ENCODE assay signal across 11 cellular contexts in genomic region chr6:36033935-36034334, GRCh38. TPM values are rescaled to one million over a fixed set of nuclear protein-coding genes. Genes with fewer than 3 reads are reported as not detected.
A peak's percentile ranks its signal among the peaks of the same experiment; 100 is the strongest.
DNase-seq lines count a peak whose midpoint lies in the region; ATAC-seq and TF ChIP-seq lines count a peak whose summit lies in the region.
"Had no signal": no experiment of that assay in that cellular context is flagged by ENCODE, and none has a peak within 500 bp of the region (broad histone marks: within the 10 kb centered on the region; RNA-seq: fewer than 3 reads in every experiment).

No MANE protein-coding gene starts in this region.

- no peak for TF ChIP-seq EP300 in stomach (IDR thresholded peaks at IDR 0.05)

- no peak overlapping the region for H2AFZ ChIP-seq in mesenchymal stem cell (ENCODE audit: low read depth, low read length)

- H3K4me3 Mint-ChIP-seq in activated CD4-positive, alpha-beta memory T cell treated with anti-CD3 and anti-CD28 coated beads for 36 hours: no peak overlapping the region
- no peak overlapping the region for H3K4me3 Mint-ChIP-seq in activated CD4-positive, alpha-beta memory T cell treated with anti-CD3 and anti-CD28 coated beads, Interleukin-2, amount 10 ng/mL, durations not matched to agents 7 days and 5 days
- H3K4me3 Mint-ChIP-seq in activated naive CD4-positive, alpha-beta T cell treated with anti-CD3 and anti-CD28 coated beads, Interleukin-2, amount 10 ng/mL, durations not matched to agents 7 days and 5 days: no peak overlapping the region
- H3K4me3 Mint-ChIP-seq: WTC11 had no signal

- H3K79me1 ChIP-seq in mesenchymal stem cell (replicated peaks; ENCODE audit: low read length, poor library complexity, severe bottlenecking): peaks cover 2% of the 10 kb centered on the region

- H2BK12ac ChIP-seq in mesenchymal stem cell (ENCODE audit: low read length in 2 of 2): no peak overlapping the region

- no peak overlapping the region for H3K27ac ChIP-seq in mesenchymal stem cell (ENCODE audit: low read length, poor library complexity, severe bottlenecking)
- H3K27ac ChIP-seq in stomach: peak overlapping the region in 3 of 5 donors; percentile 2 to 93 (median 48)

- no peak overlapping the region for H4K91ac ChIP-seq in mesenchymal stem cell (ENCODE audit: low read length)

- POLR2A ChIA-PET in activated CD4-positive, alpha-beta memory T cell treated with anti-CD3 and anti-CD28 coated beads for 36 hours (lab: Charles Lee): no interaction called here
- POLR2A ChIA-PET in activated CD4-positive, alpha-beta memory T cell treated with anti-CD3 and anti-CD28 coated beads, Interleukin-2, amount 10 ng/mL, durations not matched to agents 7 days and 5 days (lab: Charles Lee): no interaction called here

- H3K9ac ChIP-seq in mesenchymal stem cell (ENCODE audit: low read length): no peak overlapping the region

- H3K4me3 ChIP-seq in mesenchymal stem cell (ENCODE audit: insufficient read depth in 1 of 2, low read depth in 1 of 2, low read length in 2 of 2) (no peak overlapping the region), stomach (no peak overlapping the region)

- H3K36me3 Mint-ChIP-seq in activated CD4-positive, alpha-beta memory T cell treated with anti-CD3 and anti-CD28 coated beads for 36 hours: peaks cover 11% of the 10 kb centered on the region
- peaks cover 43% of the 10 kb centered on the region for H3K36me3 Mint-ChIP-seq in activated CD4-positive, alpha-beta memory T cell treated with anti-CD3 and anti-CD28 coated beads, Interleukin-2, amount 10 ng/mL, durations not matched to agents 7 days and 5 days (ENCODE audit: low read depth)
- H3K36me3 Mint-ChIP-seq in activated naive CD4-positive, alpha-beta T cell treated with anti-CD3 and anti-CD28 coated beads, Interleukin-2, amount 10 ng/mL, durations not matched to agents 7 days and 5 days: peaks cover 22% of the 10 kb centered on the region
- H3K36me3 Mint-ChIP-seq: WTC11 had no signal

- intact Hi-C loops in activated CD4-positive, alpha-beta memory T cell treated with anti-CD3 and anti-CD28 coated beads for 36 hours (cut with micrococcal nuclease): no loop called here
- intact Hi-C loops in stomach (cut with DNase I; ENCODE audit: low total_unique reads): no loop called here

- no peak for TF ChIP-seq CTCF in stomach (IDR thresholded peaks at IDR 0.05)

- H3K4me1 Mint-ChIP-seq in activated CD4-positive, alpha-beta memory T cell treated with anti-CD3 and anti-CD28 coated beads for 36 hours (ENCODE audit: low read depth): peaks cover 68% of the 10 kb centered on the region
- H3K4me1 Mint-ChIP-seq in activated CD4-positive, alpha-beta memory T cell treated with anti-CD3 and anti-CD28 coated beads, Interleukin-2, amount 10 ng/mL, durations not matched to agents 7 days and 5 days: peaks cover 67% of the 10 kb centered on the region
- peaks cover 63% of the 10 kb centered on the region for H3K4me1 Mint-ChIP-seq in activated naive CD4-positive, alpha-beta T cell treated with anti-CD3 and anti-CD28 coated beads, Interleukin-2, amount 10 ng/mL, durations not matched to agents 7 days and 5 days

- no peak overlapping the region for H2BK120ac ChIP-seq in mesenchymal stem cell (ENCODE audit: low read depth, low read length)

- H2BK15ac ChIP-seq in mesenchymal stem cell (ENCODE audit: low read depth, poor library complexity, severe bottlenecking): no peak overlapping the region

- no peak overlapping the region for H3K4ac ChIP-seq in mesenchymal stem cell (ENCODE audit: low read depth in 1 of 2, low read length in 2 of 2)

- no peak overlapping the region for H2AK5ac ChIP-seq in mesenchymal stem cell (ENCODE audit: low read length, severe bottlenecking)

- H3K27ac Mint-ChIP-seq in activated CD4-positive, alpha-beta memory T cell treated with anti-CD3 and anti-CD28 coated beads for 36 hours: no peak overlapping the region
- H3K27ac Mint-ChIP-seq in activated CD4-positive, alpha-beta memory T cell treated with anti-CD3 and anti-CD28 coated beads, Interleukin-2, amount 10 ng/mL, durations not matched to agents 7 days and 5 days: no peak overlapping the region
- no peak overlapping the region for H3K27ac Mint-ChIP-seq in activated naive CD4-positive, alpha-beta T cell treated with anti-CD3 and anti-CD28 coated beads, Interleukin-2, amount 10 ng/mL, durations not matched to agents 7 days and 5 days

- no peak overlapping the region for H4K8ac ChIP-seq in mesenchymal stem cell (ENCODE audit: low read length)

- peaks cover 3% of the 10 kb centered on the region for H3K4me1 ChIP-seq in mesenchymal stem cell (ENCODE audit: control insufficient read depth, insufficient read depth, low read depth, low read length)
- peaks cover 67 to 95% (median 81%) of the 10 kb centered on the region in 4 donors for H3K4me1 ChIP-seq in stomach

- no peak overlapping the region for H3K18ac ChIP-seq in mesenchymal stem cell (ENCODE audit: low read depth in 1 of 2, low read length in 2 of 2)

- H3K36me3 ChIP-seq in mesenchymal stem cell (ENCODE audit: control insufficient read depth in 1 of 2, insufficient read depth in 2 of 2, low read depth in 1 of 2, low read length in 2 of 2) (peaks cover 0 to 3% of the 10 kb centered on the region in 2 experiments), stomach (no peaks in the 10 kb centered on the region)

- DNase-seq in activated CD4-positive, alpha-beta memory T cell treated with anti-CD3 and anti-CD28 coated beads for 36 hours: peak; percentile 62
- DNase-seq in activated CD4-positive, alpha-beta memory T cell treated with anti-CD3 and anti-CD28 coated beads, Interleukin-2, amount 10 ng/mL, durations not matched to agents 7 days and 5 days: no peak
- peak; percentile 49 for DNase-seq in activated naive CD4-positive, alpha-beta T cell treated with anti-CD3 and anti-CD28 coated beads, Interleukin-2, amount 10 ng/mL, durations not matched to agents 7 days and 5 days
- DNase-seq in mesenchymal stem cell (peak; percentile 67), stomach (no peak), DMS114 treated with DMSO at 0.1 percent for 48 hours (lab: John Stamatoyannopoulos, UW; ENCODE audit: unreplicated experiment) (no peak), HuH-7 (ENCODE audit: low spot score) (no peak)
- DNase-seq: NCI-H446 had no signal

- no peak overlapping the region for H2BK5ac ChIP-seq in mesenchymal stem cell (ENCODE audit: low read depth, low read length, poor library complexity, severe bottlenecking)

- H3K27me3 ChIP-seq in mesenchymal stem cell (ENCODE audit: control insufficient read depth in 1 of 2, insufficient read depth in 1 of 2, low read length in 2 of 2): no peaks in the 10 kb centered on the region
- H3K27me3 ChIP-seq in stomach: no peaks in the 10 kb centered on the region

- no peak overlapping the region for H3K4me2 ChIP-seq in mesenchymal stem cell (ENCODE audit: low read length, poor library complexity, severe bottlenecking)

- CTCF ChIA-PET in activated CD4-positive, alpha-beta memory T cell treated with anti-CD3 and anti-CD28 coated beads for 36 hours (lab: Charles Lee): interaction anchor here (0.5 to 2.6 kb wide), 3 partner anchors 11 to 151 kb away, joined by 3 to 16 read pairs (median 3); no protein-coding TSS in a partner anchor
- CTCF ChIA-PET in activated CD4-positive, alpha-beta memory T cell treated with anti-CD3 and anti-CD28 coated beads, Interleukin-2, amount 10 ng/mL, durations not matched to agents 7 days and 5 days (lab: Charles Lee): interaction anchor here (0.7 to 2.6 kb wide), 2 partner anchors 39 to 61 kb away, joined by 3 to 11 read pairs; no protein-coding TSS in a partner anchor
- CTCF ChIA-PET in activated naive CD4-positive, alpha-beta T cell treated with anti-CD3 and anti-CD28 coated beads, Interleukin-2, amount 10 ng/mL, durations not matched to agents 7 days and 5 days (lab: Charles Lee): interaction anchor here (1.1 to 2.0 kb wide), 2 partner anchors 51 to 61 kb away, joined by 3 to 9 read pairs; no protein-coding TSS in a partner anchor

- H3K27me3 Mint-ChIP-seq in activated CD4-positive, alpha-beta memory T cell treated with anti-CD3 and anti-CD28 coated beads for 36 hours: no peaks in the 10 kb centered on the region
- no peaks in the 10 kb centered on the region for H3K27me3 Mint-ChIP-seq in activated CD4-positive, alpha-beta memory T cell treated with anti-CD3 and anti-CD28 coated beads, Interleukin-2, amount 10 ng/mL, durations not matched to agents 7 days and 5 days
- no peaks in the 10 kb centered on the region for H3K27me3 Mint-ChIP-seq in activated naive CD4-positive, alpha-beta T cell treated with anti-CD3 and anti-CD28 coated beads, Interleukin-2, amount 10 ng/mL, durations not matched to agents 7 days and 5 days

- 100% methylated on average over 2 of the region's 3 CpGs for WGBS in mesenchymal stem cell
- WGBS in stomach, 5 donors: 63 to 77% (median 69%) methylated on average over 3 of the region's 3 CpGs

- H3K14ac ChIP-seq in mesenchymal stem cell (ENCODE audit: low read length in 2 of 2): no peak overlapping the region

- no peaks in the 10 kb centered on the region for H3K9me3 Mint-ChIP-seq in activated CD4-positive, alpha-beta memory T cell treated with anti-CD3 and anti-CD28 coated beads for 36 hours
- H3K9me3 Mint-ChIP-seq in activated CD4-positive, alpha-beta memory T cell treated with anti-CD3 and anti-CD28 coated beads, Interleukin-2, amount 10 ng/mL, durations not matched to agents 7 days and 5 days: no peaks in the 10 kb centered on the region
- H3K9me3 Mint-ChIP-seq in activated naive CD4-positive, alpha-beta T cell treated with anti-CD3 and anti-CD28 coated beads, Interleukin-2, amount 10 ng/mL, durations not matched to agents 7 days and 5 days: no peaks in the 10 kb centered on the region
- H3K9me3 Mint-ChIP-seq: WTC11 had no signal

- no peaks in the 10 kb centered on the region for H3K9me3 ChIP-seq in mesenchymal stem cell (ENCODE audit: control insufficient read depth, low read length)
- no peaks in the 10 kb centered on the region for H3K9me3 ChIP-seq in stomach

- no peak for ATAC-seq in GM19397 (IDR thresholded peaks at IDR 0.05; ENCODE audit: unreplicated experiment)
- ATAC-seq: WTC11 had no signal

- no peak overlapping the region for H3K23ac ChIP-seq in mesenchymal stem cell (ENCODE audit: low read length in 2 of 2)

- TF ChIP-seq POLR2A in stomach (IDR thresholded peaks at IDR 0.05): no peak

RNA-seq across cellular contexts. Expression of gene MAPK14, which starts 6.3 kb away (rescaled TPM):
- total RNA-seq in activated CD4-positive, alpha-beta memory T cell treated with anti-CD3 and anti-CD28 coated beads for 36 hours: 10 to 100 TPM; 39.3 to 44.0 TPM
- total RNA-seq in activated CD4-positive, alpha-beta memory T cell treated with anti-CD3 and anti-CD28 coated beads, Interleukin-2, amount 10 ng/mL, durations not matched to agents 7 days and 5 days: 10 to 100 TPM; 71.4 to 72.2 TPM
- polyA plus RNA-seq in mesenchymal stem cell (2013, experiment 1 of 2): 22.9 TPM
- polyA plus RNA-seq in mesenchymal stem cell (2013, experiment 2 of 2): 23.1 TPM
- 100 to 1,000 TPM in 2 of 5 donors, 10 to 100 TPM in 3; 35.6 to 297 (median 57.2) TPM for total RNA-seq in stomach
- polyA plus RNA-seq in stomach: 10 to 100 TPM; 12.3 to 26.1 (median 13.9) TPM

RNA-seq across cellular contexts. Expression of gene SLC26A8, which starts 9.5 kb away (rescaled TPM):
- not detected for total RNA-seq in activated CD4-positive, alpha-beta memory T cell treated with anti-CD3 and anti-CD28 coated beads for 36 hours
- total RNA-seq in activated CD4-positive, alpha-beta memory T cell treated with anti-CD3 and anti-CD28 coated beads, Interleukin-2, amount 10 ng/mL, durations not matched to agents 7 days and 5 days: not detected
- polyA plus RNA-seq in mesenchymal stem cell (2013, experiment 1 of 2): not detected
- polyA plus RNA-seq in mesenchymal stem cell (2013, experiment 2 of 2): not detected
- total RNA-seq in stomach: under 1 TPM in 2 of 5 donors, not detected in 3; 0.14 to 0.58 TPM
- polyA plus RNA-seq in stomach: under 1 TPM in 2 of 3 donors, not detected in 1; 0.12 to 0.15 TPM
- total RNA-seq: osteocyte had no signal

Comparison
In these comparisons a context has a peak if more than half of its experiments do, and no peak if none do; other contexts are left out.
1. DNase-seq: peak in activated CD4-positive, alpha-beta memory T cell treated with anti-CD3 and anti-CD28 coated beads for 36 hours (single experiment), activated naive CD4-positive, alpha-beta T cell treated with anti-CD3 and anti-CD28 coated beads, Interleukin-2, amount 10 ng/mL, durations not matched to agents 7 days and 5 days (single experiment) and mesenchymal stem cell (single experiment); none in activated CD4-positive, alpha-beta memory T cell treated with anti-CD3 and anti-CD28 coated beads, Interleukin-2, amount 10 ng/mL, durations not matched to agents 7 days and 5 days (single experiment), stomach (single experiment), DMS114 treated with DMSO at 0.1 percent for 48 hours (single experiment) and HuH-7 (single experiment).